Comparison of ENCODE assay signal across 8 cellular contexts in genomic region chr9:33164138-33164809, GRCh38. TPM values are rescaled to one million over a fixed set of nuclear protein-coding genes. Genes with fewer than 3 reads are reported as not detected.
DNase-seq lines count a peak whose midpoint lies in the region; ATAC-seq and TF ChIP-seq lines count a peak whose summit lies in the region.

No MANE protein-coding gene starts in this region.

- peak overlapping the region; percentile 84 for H3K27ac Mint-ChIP-seq in activated CD8-positive, alpha-beta T cell treated with anti-CD3 and anti-CD28 coated beads for 36 hours

- peak overlapping the region; percentile 7 for H3K27ac ChIP-seq in substantia nigra (ENCODE audit: low read depth, low read length, poor library complexity, severe bottlenecking)

- POLR2A ChIA-PET in activated CD8-positive, alpha-beta T cell treated with anti-CD3 and anti-CD28 coated beads for 36 hours (lab: Charles Lee) = interaction anchor here (1.2 to 2.3 kb wide), 4 partner anchors 13 to 139 kb away, joined by 4 to 7 read pairs (median 4); no protein-coding TSS in a partner anchor

- intact Hi-C loops in activated CD8-positive, alpha-beta T cell treated with anti-CD3 and anti-CD28 coated beads for 36 hours (cut with micrococcal nuclease) = loop anchor here (10.0 kb wide), 1 partner anchor 49 kb away; no protein-coding TSS in a partner anchor
- intact Hi-C loops in left ventricle myocardium superior (cut with micrococcal nuclease) = loop anchor here (10.0 kb wide), 1 partner anchor 79 kb away; no protein-coding TSS in a partner anchor

- ATAC-seq in GM18498 (IDR thresholded peaks at IDR 0.05; ENCODE audit: unreplicated experiment) (peak; percentile 18), HG02678 (IDR thresholded peaks at IDR 0.05; ENCODE audit: unreplicated experiment) (peak; percentile 21), left ventricle myocardium superior (peak; percentile 25), left lobe of liver (no peak)
- peak; percentile 0 for ATAC-seq in activated CD8-positive, alpha-beta T cell treated with anti-CD3 and anti-CD28 coated beads for 36 hours

- peak; percentile 72 for DNase-seq in activated CD8-positive, alpha-beta T cell treated with anti-CD3 and anti-CD28 coated beads for 36 hours
- no peak for DNase-seq in left ventricle myocardium superior
- DNase-seq in substantia nigra (lab: John Stamatoyannopoulos, UW) = peak in 1 of 49 donors; percentile 5
- DNase-seq in NCI-H2227 (lab: John Stamatoyannopoulos, UW; ENCODE audit: unreplicated experiment) = no peak
- DNase-seq in left lobe of liver (ENCODE audit: low spot score) = no peak
- no peak for DNase-seq in stimulated activated CD4-positive, alpha-beta T cell treated with anti-CD3 and anti-CD28 coated beads, Interleukin-2, amount 100 ng/mL, for 48 hours

- no peak for TF ChIP-seq CTCF in activated CD8-positive, alpha-beta T cell treated with anti-CD3 and anti-CD28 coated beads for 36 hours (IDR thresholded peaks at IDR 0.05)

- no peaks in the 10 kb centered on the region for H3K9me3 Mint-ChIP-seq in activated CD8-positive, alpha-beta T cell treated with anti-CD3 and anti-CD28 coated beads for 36 hours

- no peaks in the 10 kb centered on the region for H3K27me3 Mint-ChIP-seq in activated CD8-positive, alpha-beta T cell treated with anti-CD3 and anti-CD28 coated beads for 36 hours

- CTCF ChIA-PET in activated CD8-positive, alpha-beta T cell treated with anti-CD3 and anti-CD28 coated beads for 36 hours (lab: Charles Lee) = no interaction called here

- H3K4me1 Mint-ChIP-seq in activated CD8-positive, alpha-beta T cell treated with anti-CD3 and anti-CD28 coated beads for 36 hours (ENCODE audit: low read depth) = peaks cover 71% of the 10 kb centered on the region

- H3K4me3 Mint-ChIP-seq in activated CD8-positive, alpha-beta T cell treated with anti-CD3 and anti-CD28 coated beads for 36 hours = peak overlapping the region; percentile 94

- H3K36me3 Mint-ChIP-seq in activated CD8-positive, alpha-beta T cell treated with anti-CD3 and anti-CD28 coated beads for 36 hours (ENCODE audit: low read depth) = peaks cover 15% of the 10 kb centered on the region

RNA-seq across cellular contexts. Expression of gene B4GALT1, which starts 2.9 kb away (rescaled TPM):
- total RNA-seq in activated CD8-positive, alpha-beta T cell treated with anti-CD3 and anti-CD28 coated beads for 36 hours = 10 to 100 TPM; 41.2 to 41.4 TPM
- total RNA-seq in left ventricle myocardium superior (42.5 TPM), left lobe of liver (48.2 TPM)
